ENCODE assay signal across 9 cellular contexts in genomic region chr16:20300312-20301097, GRCh38. TPM values are rescaled to one million over a fixed set of nuclear protein-coding genes. Genes with fewer than 3 reads are reported as not detected.
DNase-seq lines count a peak whose midpoint lies in the region; ATAC-seq, FAIRE-seq and TF ChIP-seq lines count a peak whose summit lies in the region.
"Had no signal": no experiment of that assay in that cellular context is flagged by ENCODE, and none has a peak within 500 bp of the region (broad histone marks: within the 10 kb centered on the region; RNA-seq: fewer than 3 reads in every experiment).

No MANE protein-coding gene starts in this region.

- peak; percentile 95 for TF ChIP-seq CTCF in C4-2B (conservative IDR thresholded peaks at IDR 0.05)
- TF ChIP-seq CTCF in body of pancreas (IDR thresholded peaks at IDR 0.05), result peak in 5 of 7 experiments; percentile 68 to 85 (median 80)
- peak; percentile 72 for TF ChIP-seq CTCF in kidney (IDR thresholded peaks at IDR 0.05; ENCODE audit: borderline replicate concordance, extremely low read depth, insufficient read depth)

- H3K27me3 ChIP-seq in body of pancreas, result no peaks in the 10 kb centered on the region

- DNase-seq in LHCN-M2 (ENCODE audit: low read depth) (peak; percentile 44), RKO (ENCODE audit: low spot score) (peak; percentile 66), body of pancreas (peak; percentile 69 to 77 (median 73)), kidney (no peak)
- peak; percentile 51 for DNase-seq in stimulated activated CD8-positive, alpha-beta memory T cell treated with anti-CD3 and anti-CD28 coated beads, Interleukin-4, amount 100 ng/mL, for 48 hours
- no peak for DNase-seq in effector CD8-positive, alpha-beta T cell (lab: John Stamatoyannopoulos, UW)

- TF ChIP-seq POLR2A in body of pancreas (IDR thresholded peaks at IDR 0.05), result no peak

- no peak overlapping the region for H3K9ac ChIP-seq in kidney (ENCODE audit: low read length in 2 of 2)

- H3K36me3 ChIP-seq in body of pancreas (replicated peaks in 1 of 2; ENCODE audit: insufficient read depth in 1 of 2, low read depth in 2 of 2) (no peaks in the 10 kb centered on the region), kidney (ENCODE audit: control insufficient read depth in 1 of 2, insufficient read depth in 2 of 2, low read length in 2 of 2) (no peaks in the 10 kb centered on the region)

- WGBS in body of pancreas, 2 donors, result 9 to 11% methylated on average over 16 of the region's 16 CpGs

- no peak for FAIRE-seq in kidney (lab: Jason Lieb, UNC)

- intact Hi-C loops in body of pancreas (cut with DNase I), result loop anchor here (5.0 to 10.0 kb wide), 2 partner anchors 74 to 398 kb away; no protein-coding TSS in a partner anchor
- intact Hi-C loops in kidney (cut with DNase I), result no loop called here

- H3K27ac ChIP-seq in C4-2B (no peak overlapping the region), body of pancreas (peak overlapping the region in 2 of 4 donors; percentile 8 to 11), kidney (ENCODE audit: low read depth in 2 of 2, low read length in 2 of 2) (no peak overlapping the region)

- ATAC-seq in GM18868 (IDR thresholded peaks at IDR 0.05; ENCODE audit: unreplicated experiment), result peak; percentile 63
- peak; percentile 59 for ATAC-seq in body of pancreas

- H3K4me1 ChIP-seq in body of pancreas, result no peaks in the 10 kb centered on the region
- no peaks in the 10 kb centered on the region for H3K4me1 ChIP-seq in kidney (ENCODE audit: control insufficient read depth in 1 of 2, insufficient read depth in 1 of 2, low read depth in 1 of 2, low read length in 2 of 2)

- H3K4me3 ChIP-seq in body of pancreas (no peak overlapping the region), kidney (ENCODE audit: low read length in 2 of 2) (no peak overlapping the region)

- no peaks in the 10 kb centered on the region for H3K9me3 ChIP-seq in body of pancreas
- H3K9me3 ChIP-seq in kidney (ENCODE audit: control insufficient read depth in 1 of 2, low read length in 2 of 2), result no peaks in the 10 kb centered on the region

RNA-seq across cellular contexts. Expression of gene GP2, which starts 26.8 kb away (rescaled TPM):
- total RNA-seq in LHCN-M2 (2014; rRNA removed) (not detected in 2 replicates), body of pancreas (over 10,000 TPM; 12,053 to 14,662 TPM), kidney (0.94 TPM)
- polyA plus RNA-seq in LHCN-M2 (2012), result not detected
- 9.3 TPM for polyA plus RNA-seq in kidney (ENCODE audit: insufficient read depth, low read depth, low replicate concordance)
- polyA plus RNA-seq: IgD-negative memory B cell had no signal

RNA-seq across cellular contexts. Expression of gene UMOD, which starts 52.0 kb away (rescaled TPM):
- not detected in 2 replicates for total RNA-seq in LHCN-M2 (2014; rRNA removed)
- polyA plus RNA-seq in LHCN-M2 (2012), result not detected
- 10 to 100 TPM; 12.7 to 31.3 TPM for total RNA-seq in body of pancreas
- total RNA-seq in kidney, result 65.7 TPM
- 4,168 TPM for polyA plus RNA-seq in kidney (ENCODE audit: insufficient read depth, low read depth, low replicate concordance)
- polyA plus RNA-seq: IgD-negative memory B cell had no signal

Comparison
In these comparisons a context has a peak if more than half of its experiments do, and no peak if none do; other contexts are left out.
1. DNase-seq: peak in LHCN-M2 (single experiment), RKO (single experiment), body of pancreas (4 of 4) and stimulated activated CD8-positive, alpha-beta memory T cell treated with anti-CD3 and anti-CD28 coated beads, Interleukin-4, amount 100 ng/mL, for 48 hours (single experiment); none in kidney (single experiment) and effector CD8-positive, alpha-beta T cell (single experiment).
2. RNA of gene GP2, which starts 26.8 kb away (total RNA-seq): 12,053 to 14,662 TPM in body of pancreas; 0.94 TPM in kidney (single experiment) and not detected in LHCN-M2; every median in the first group is over 1,000 times any median in the second.
3. RNA of gene UMOD, which starts 52.0 kb away (total RNA-seq): 65.7 TPM in kidney (single experiment) and 12.7 to 31.3 TPM in body of pancreas; not detected in LHCN-M2; every median in the first group is over 10 times any median in the second.
4. Peak in every context shown above with its lines, with median percentiles within 50 percentile points of each other: CTCF ChIP-seq.